Comparison of ENCODE assay signal across 26 cellular contexts in genomic region chr2:60481257-60481656, GRCh38.
DNase-seq lines count a peak whose midpoint lies in the region; ATAC-seq and TF ChIP-seq lines count a peak whose summit lies in the region.
"Had no signal": no experiment of that assay in that cellular context is flagged by ENCODE, and none has a peak within 500 bp of the region (broad histone marks: within the 10 kb centered on the region; RNA-seq: fewer than 3 reads in every experiment).

No MANE protein-coding gene starts in this region.

- H3K9me3 ChIP-seq in OCI-LY3 (ENCODE audit: insufficient read depth, low read length) (no peaks in the 10 kb centered on the region), endodermal cell (ENCODE audit: control insufficient read depth, low read length) (no peaks in the 10 kb centered on the region), transverse colon (no peaks in the 10 kb centered on the region)
- H3K9me3 ChIP-seq: left lung, thoracic aorta had no signal

- H2AFZ ChIP-seq in OCI-LY3 (ENCODE audit: low read depth, low read length): no peak overlapping the region

- no peak for TF ChIP-seq POLR2A in transverse colon (IDR thresholded peaks at IDR 0.05)

- intact Hi-C loops in transverse colon (cut with DNase I; ENCODE audit: low total_unique reads): no loop called here

- H3K36me3 ChIP-seq in OCI-LY3 (replicated peaks; ENCODE audit: low read depth, low read length) (peaks cover 72% of the 10 kb centered on the region), endodermal cell (ENCODE audit: control insufficient read depth, insufficient read depth, low read length) (no peaks in the 10 kb centered on the region), transverse colon (no peaks in the 10 kb centered on the region)
- H3K36me3 ChIP-seq: left lung, thoracic aorta had no signal

- H3K4me2 ChIP-seq in OCI-LY3 (ENCODE audit: low read length): peak overlapping the region; percentile 80

- peaks cover 95% of the 10 kb centered on the region for H4K20me1 ChIP-seq in OCI-LY3 (ENCODE audit: insufficient read depth, low read length)

- H3K79me2 ChIP-seq in OCI-LY3 (ENCODE audit: low read length): peaks cover 100% of the 10 kb centered on the region

- DNase-seq in endodermal cell (peak; percentile 52), transverse colon (no peak)
- DNase-seq in natural killer cell treated with Interleukin-12 subunit alpha and Interleukin-12 subunit beta and Interleukin-15 and Interleukin-18, amount 100 ng/mL, for 72 hours (ENCODE audit: low spot score): no peak
- no peak for DNase-seq in activated CD4-positive, CD25-positive, alpha-beta regulatory T cell treated with anti-CD3 and anti-CD28 coated beads, Interleukin-2, amount 50 U/mL, for 72 hours
- DNase-seq: activated effector memory CD4-positive, alpha-beta T cell treated with anti-CD3 and anti-CD28 coated beads, Interleukin-2, amount 50 U/mL, for 16 hours; activated T-cell treated with anti-CD3 and anti-CD28 coated beads, Interleukin-2, amount 50 U/mL, for 24 hours; COR-L47; effector CD8-positive, alpha-beta T cell; GDM1; hypothalamus; mesendoderm; NCI-H1092 treated with DMSO at 0.1 percent for 48 hours; NCI-H1694 treated with DMSO at 0.1 percent for 48 hours; NCI-H510A; RPMI8226; stimulated activated naive CD4-positive, alpha-beta T cell had no signal

- 87 to 95% methylated on average over 2 to 6 of the region's 6 CpGs for WGBS in endodermal cell (ENCODE audit: insufficient coverage in 1 of 2, insufficient read length in 1 of 2), 2 experiments
- WGBS in transverse colon (ENCODE audit: low coverage in 1 of 2), 2 donors: 55 to 63% methylated on average over 5 to 6 of the region's 6 CpGs

- no peak overlapping the region for H3K27ac Mint-ChIP-seq in endodermal cell
- H3K27ac Mint-ChIP-seq in natural killer cell treated with Interleukin-12 subunit alpha and Interleukin-12 subunit beta and Interleukin-15 and Interleukin-18, amount 100 ng/mL, for 72 hours: no peak overlapping the region
- H3K27ac Mint-ChIP-seq: activated naive CD8-positive, alpha-beta T cell; activated T-cell treated with anti-CD3 and anti-CD28 coated beads, Interleukin-2, amount 50 U/mL, for 24 hours; WTC11 had no signal

- no peak overlapping the region for H3K4me3 ChIP-seq in OCI-LY3 (ENCODE audit: low read length)
- H3K4me3 ChIP-seq in endodermal cell (ENCODE audit: low read length): no peak overlapping the region
- H3K4me3 ChIP-seq in transverse colon: no peak overlapping the region
- H3K4me3 ChIP-seq: K562, left lung, thoracic aorta had no signal

- no peak for TF ChIP-seq EP300 in transverse colon (IDR thresholded peaks at IDR 0.05; ENCODE audit: low read depth)

- H3K4me3 Mint-ChIP-seq in endodermal cell: no peak overlapping the region
- peak overlapping the region; percentile 50 for H3K4me3 Mint-ChIP-seq in natural killer cell treated with Interleukin-12 subunit alpha and Interleukin-12 subunit beta and Interleukin-15 and Interleukin-18, amount 100 ng/mL, for 72 hours
- H3K4me3 Mint-ChIP-seq: activated naive CD8-positive, alpha-beta T cell; activated T-cell treated with anti-CD3 and anti-CD28 coated beads, Interleukin-2, amount 50 U/mL, for 24 hours; WTC11 had no signal

- peaks cover 42% of the 10 kb centered on the region for H3K4me1 Mint-ChIP-seq in endodermal cell
- H3K4me1 Mint-ChIP-seq in natural killer cell treated with Interleukin-12 subunit alpha and Interleukin-12 subunit beta and Interleukin-15 and Interleukin-18, amount 100 ng/mL, for 72 hours (ENCODE audit: low read depth in 2 of 2): peaks cover 28 to 33% of the 10 kb centered on the region in 2 donors

- H3K27ac ChIP-seq in OCI-LY3 (ENCODE audit: low read length): peak overlapping the region; percentile 86
- H3K27ac ChIP-seq in endodermal cell (ENCODE audit: low read depth, low read length): no peak overlapping the region
- H3K27ac ChIP-seq in transverse colon: peak overlapping the region; percentile 19 to 73 (median 68)
- H3K27ac ChIP-seq: C4-2B, epithelial cell of prostate, thoracic aorta had no signal

- ATAC-seq in natural killer cell treated with Interleukin-12 subunit alpha and Interleukin-12 subunit beta and Interleukin-15 and Interleukin-18, amount 100 ng/mL, for 72 hours: no peak
- ATAC-seq in HG02870 (IDR thresholded peaks at IDR 0.05; ENCODE audit: unreplicated experiment): no peak
- ATAC-seq in HG02973 (IDR thresholded peaks at IDR 0.05; ENCODE audit: unreplicated experiment): no peak
- ATAC-seq: K562, WTC11 had no signal

- no peaks in the 10 kb centered on the region for H3K9me3 Mint-ChIP-seq in endodermal cell
- H3K9me3 Mint-ChIP-seq in natural killer cell treated with Interleukin-12 subunit alpha and Interleukin-12 subunit beta and Interleukin-15 and Interleukin-18, amount 100 ng/mL, for 72 hours: no peaks in the 10 kb centered on the region
- H3K9me3 Mint-ChIP-seq: activated T-cell treated with anti-CD3 and anti-CD28 coated beads, Interleukin-2, amount 50 U/mL, for 24 hours; WTC11 had no signal

- peaks cover 82% of the 10 kb centered on the region for H3K27me3 Mint-ChIP-seq in endodermal cell (ENCODE audit: insufficient read depth)
- peaks cover 19 to 31% of the 10 kb centered on the region in 2 donors for H3K27me3 Mint-ChIP-seq in natural killer cell treated with Interleukin-12 subunit alpha and Interleukin-12 subunit beta and Interleukin-15 and Interleukin-18, amount 100 ng/mL, for 72 hours

- H3K27me3 ChIP-seq in OCI-LY3 (ENCODE audit: low read depth, low read length) (no peaks in the 10 kb centered on the region), endodermal cell (ENCODE audit: control insufficient read depth, insufficient read depth, low read length, poor library complexity, severe bottlenecking) (peaks cover 62% of the 10 kb centered on the region), transverse colon (no peaks in the 10 kb centered on the region)
- H3K27me3 ChIP-seq: left lung had no signal

- TF ChIP-seq CTCF in OCI-LY3 (IDR thresholded peaks at IDR 0.05; ENCODE audit: low read depth, low read length): no peak
- TF ChIP-seq CTCF in endodermal cell (conservative IDR thresholded peaks at IDR 0.05): no peak
- no peak for TF ChIP-seq CTCF in transverse colon (IDR thresholded peaks at IDR 0.05)

- H3K9ac ChIP-seq in OCI-LY3 (ENCODE audit: low read length) (no peak overlapping the region), endodermal cell (ENCODE audit: extremely low read depth, low read length, poor library complexity, severe bottlenecking) (no peak overlapping the region)

- H3K4me1 ChIP-seq in OCI-LY3 (ENCODE audit: low read length) (peaks cover 95% of the 10 kb centered on the region), endodermal cell (ENCODE audit: control insufficient read depth, insufficient read depth, low read length) (peaks cover 4% of the 10 kb centered on the region), transverse colon (peaks cover 9 to 61% (median 46%) of the 10 kb centered on the region in 4 donors)

- peaks cover 2% of the 10 kb centered on the region for H3K36me3 Mint-ChIP-seq in endodermal cell (ENCODE audit: low read depth)
- no peaks in the 10 kb centered on the region for H3K36me3 Mint-ChIP-seq in natural killer cell treated with Interleukin-12 subunit alpha and Interleukin-12 subunit beta and Interleukin-15 and Interleukin-18, amount 100 ng/mL, for 72 hours
- H3K36me3 Mint-ChIP-seq: activated naive CD8-positive, alpha-beta T cell had no signal

- in situ Hi-C loops in transverse colon (cut with MboI; ENCODE audit: low pct_ligation_motif_present in 1 of 4, low pct_unique_long_range_greater_than_20kb in 1 of 4, low sequenced_read_pairs in 3 of 4): no loop called here
